Comparison of ENCODE assay signal across 17 cellular contexts in the genomic region with DNA sequence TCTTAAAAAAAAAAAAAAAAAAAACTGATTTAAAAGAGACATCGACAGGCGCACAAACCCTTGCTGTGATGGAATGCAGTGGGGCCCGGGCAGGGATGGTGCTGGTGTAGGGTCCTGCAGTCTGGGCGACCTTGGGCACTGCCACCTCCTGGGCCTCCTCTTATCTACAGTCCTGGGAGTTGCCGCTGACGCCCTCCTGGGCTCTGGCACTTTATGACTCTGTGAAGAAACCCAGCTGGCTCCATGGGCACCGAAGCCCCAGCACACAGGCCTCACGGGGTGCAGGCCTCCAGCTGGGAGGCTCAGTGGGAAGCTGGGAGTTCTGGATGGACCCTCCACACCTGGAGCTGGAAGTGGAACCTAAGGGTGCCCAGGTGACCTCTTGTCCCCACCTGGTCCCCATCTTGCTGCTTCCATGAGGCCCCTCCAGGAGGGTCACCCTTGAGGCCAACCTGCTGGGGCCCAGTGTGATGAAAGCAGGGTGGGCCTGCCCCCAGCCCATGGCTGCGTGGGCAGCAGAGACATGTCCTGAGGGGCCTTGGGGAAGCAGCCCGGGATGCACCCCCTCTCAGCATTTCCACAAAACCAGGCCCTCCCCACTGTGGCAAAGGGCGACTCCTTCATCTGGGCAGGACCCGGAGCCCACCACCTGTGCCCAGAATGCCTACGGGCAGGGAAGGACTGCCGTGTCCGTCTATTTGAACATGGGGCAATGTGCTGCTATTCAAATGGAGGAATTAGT.
DNase-seq lines count a peak whose midpoint lies in the region; ATAC-seq and TF ChIP-seq lines count a peak whose summit lies in the region.
"Had no signal": no experiment of that assay in that cellular context is flagged by ENCODE, and none has a peak within 500 bp of the region (broad histone marks: within the 10 kb centered on the region; RNA-seq: fewer than 3 reads in every experiment).

No MANE protein-coding gene starts in this region.

- 81% methylated on average over 3 of the region's 15 CpGs; no CpG with 5 or more reads in 1 of the 2 experiments for WGBS in IMR-90 (ENCODE audit: extremely low coverage in 2 of 2, insufficient read length in 1 of 2), 2 experiments

- no peak overlapping the region for H2AFZ ChIP-seq in IMR-90 (replicated peaks; ENCODE audit: low read length, poor library complexity)

- peaks cover 13% of the 10 kb centered on the region for H3K4me1 Mint-ChIP-seq in stimulated activated effector memory CD8-positive, alpha-beta T cell treated with anti-CD3 and anti-CD28 coated beads, Interleukin-12 subunit alpha, Interleukin-12 subunit beta, amount 100 ng/mL, for 72 hours
- H3K4me1 Mint-ChIP-seq: activated T-helper 17 cell treated with anti-CD3 and anti-CD28 coated beads, Interleukin-2, amount 50 U/mL, for 72 hours had no signal

- TF ChIP-seq CTCF in IMR-90 (conservative IDR thresholded peaks at IDR 0.05; ENCODE audit: low read depth, low read length) (no peak), mucosa of descending colon (IDR thresholded peaks at IDR 0.05) (no peak)

- intact Hi-C loops in IMR-90 (cut with micrococcal nuclease) = no loop called here
- intact Hi-C loops in mucosa of descending colon (cut with DNase I, micrococcal nuclease) = no loop called here

- CTCF ChIA-PET in IMR-90 (lab: Yijun Ruan, JAX) = no interaction called here

- H3K4me3 Mint-ChIP-seq in stimulated activated effector memory CD8-positive, alpha-beta T cell treated with anti-CD3 and anti-CD28 coated beads, Interleukin-12 subunit alpha, Interleukin-12 subunit beta, amount 100 ng/mL, for 72 hours = no peak overlapping the region
- H3K4me3 Mint-ChIP-seq: activated T-helper 17 cell treated with anti-CD3 and anti-CD28 coated beads, Interleukin-2, amount 50 U/mL, for 72 hours; H9 had no signal

- H3K56ac ChIP-seq in IMR-90 (ENCODE audit: extremely low read depth, insufficient read depth, low read length) = no peak overlapping the region

- H4K20me1 ChIP-seq in IMR-90 (ENCODE audit: insufficient read depth, low read length) = peaks cover 11% of the 10 kb centered on the region

- no peak overlapping the region for H3K23ac ChIP-seq in IMR-90 (ENCODE audit: low read depth, low read length)

- ATAC-seq in IMR-90 (ENCODE audit: low read depth) = no peak
- ATAC-seq in mucosa of descending colon = peak; percentile 57
- ATAC-seq in stimulated activated effector memory CD8-positive, alpha-beta T cell treated with anti-CD3 and anti-CD28 coated beads, Interleukin-12 subunit alpha, Interleukin-12 subunit beta, amount 100 ng/mL, for 72 hours = no peak
- ATAC-seq in HG03520 (IDR thresholded peaks at IDR 0.05; ENCODE audit: unreplicated experiment) = no peak
- ATAC-seq in HG02884 (IDR thresholded peaks at IDR 0.05; ENCODE audit: unreplicated experiment) = no peak
- ATAC-seq: activated T-helper 17 cell treated with anti-CD3 and anti-CD28 coated beads, Interleukin-2, amount 50 U/mL, for 72 hours; left lung had no signal

- DNase-seq in IMR-90 (no peak), mucosa of descending colon (peak; percentile 76 to 85 (median 82)), NCI-H82 (lab: John Stamatoyannopoulos, UW) (no peak), NCI-H524 treated with DMSO at 0.1 percent for 48 hours (lab: John Stamatoyannopoulos, UW) (no peak)
- no peak for DNase-seq in stimulated activated effector memory CD8-positive, alpha-beta T cell treated with anti-CD3 and anti-CD28 coated beads, Interleukin-12 subunit alpha, Interleukin-12 subunit beta, amount 100 ng/mL, for 72 hours (ENCODE audit: low spot score in 2 of 2)
- DNase-seq: activated CD8-positive, alpha-beta memory T cell treated with anti-CD3 and anti-CD28 coated beads for 24 hours; amniotic stem cell; GF-D8; H9; NCI-H2029 treated with DMSO at 0.1 percent for 48 hours had no signal

- no peak for TF ChIP-seq RAD21 in IMR-90 (IDR thresholded peaks at IDR 0.05; ENCODE audit: low read length)

- no peak overlapping the region for H3K27ac ChIP-seq in IMR-90 (ENCODE audit: insufficient read depth, low read length)
- peak overlapping the region; percentile 80 for H3K27ac ChIP-seq in duodenal mucosa (ENCODE audit: low read depth, low read length)
- H3K27ac ChIP-seq: vagina, VCaP had no signal

- H3K18ac ChIP-seq in IMR-90 (ENCODE audit: low read depth, low read length) = no peak overlapping the region

- H2BK5ac ChIP-seq in IMR-90 (ENCODE audit: low read depth, low read length, poor library complexity, severe bottlenecking) = no peak overlapping the region

- H2BK15ac ChIP-seq in IMR-90 (ENCODE audit: low read depth, low read length) = no peak overlapping the region

- dilution Hi-C loops in IMR-90 (cut with HindIII; ENCODE audit: low sequenced_read_pairs, unreplicated experiment) = no loop called here

- H3K9ac ChIP-seq in IMR-90 (ENCODE audit: low read depth, low read length) (no peak overlapping the region), duodenal mucosa (ENCODE audit: low read depth in 1 of 2, low read length in 2 of 2) (peak overlapping the region; percentile 72 to 73)

- H3K36me3 Mint-ChIP-seq in stimulated activated effector memory CD8-positive, alpha-beta T cell treated with anti-CD3 and anti-CD28 coated beads, Interleukin-12 subunit alpha, Interleukin-12 subunit beta, amount 100 ng/mL, for 72 hours = peaks cover 23% of the 10 kb centered on the region

- POLR2A ChIA-PET in IMR-90 (lab: Charles Lee; ENCODE audit: unreplicated experiment) = no interaction called here

- H2AK9ac ChIP-seq in IMR-90 (replicated peaks; ENCODE audit: low read depth, low read length, poor library complexity) = no peak overlapping the region

- no peak overlapping the region for H4K91ac ChIP-seq in IMR-90 (ENCODE audit: insufficient read depth, low read depth, low read length)

- peaks cover 14 to 82% of the 10 kb centered on the region in 2 experiments for H3K79me1 ChIP-seq in IMR-90 (ENCODE audit: low read depth in 1 of 2, low read length in 2 of 2)

- H3K4me3 ChIP-seq in IMR-90 (ENCODE audit: insufficient read depth, low read depth, low read length) = no peak overlapping the region
- peak overlapping the region; percentile 21 to 50 for H3K4me3 ChIP-seq in duodenal mucosa (ENCODE audit: low read depth in 1 of 2, low read length in 2 of 2)
- H3K4me3 ChIP-seq in mucosa of descending colon = no peak overlapping the region
- H3K4me3 ChIP-seq: left lung, vagina had no signal

- H2BK20ac ChIP-seq in IMR-90 (ENCODE audit: low read depth, low read length) = no peak overlapping the region

- no peak overlapping the region for H2BK120ac ChIP-seq in IMR-90 (ENCODE audit: low read depth, low read length)

- no peak for TF ChIP-seq POLR2A in IMR-90 (IDR thresholded peaks at IDR 0.05; ENCODE audit: low read depth, low read length)

- H3K36me3 ChIP-seq in IMR-90 (ENCODE audit: control insufficient read depth, insufficient read depth, low read length) (peaks cover 7% of the 10 kb centered on the region), duodenal mucosa (ENCODE audit: control insufficient read depth in 1 of 2, insufficient read depth in 2 of 2, low read length in 2 of 2) (peaks cover 12 to 19% of the 10 kb centered on the region in 2 donors), mucosa of descending colon (ENCODE audit: low read depth) (no peaks in the 10 kb centered on the region)
- H3K36me3 ChIP-seq: left lung had no signal

- H3K9me1 ChIP-seq in IMR-90 (ENCODE audit: insufficient read depth, low read length) = peaks cover 30% of the 10 kb centered on the region

- H3K9me3 Mint-ChIP-seq in stimulated activated effector memory CD8-positive, alpha-beta T cell treated with anti-CD3 and anti-CD28 coated beads, Interleukin-12 subunit alpha, Interleukin-12 subunit beta, amount 100 ng/mL, for 72 hours = no peaks in the 10 kb centered on the region
- H3K9me3 Mint-ChIP-seq: activated T-helper 17 cell treated with anti-CD3 and anti-CD28 coated beads, Interleukin-2, amount 50 U/mL, for 72 hours; H9 had no signal

- no peaks in the 10 kb centered on the region for H3K27me3 ChIP-seq in IMR-90 (ENCODE audit: control insufficient read depth, insufficient read depth, low read length)
- no peaks in the 10 kb centered on the region for H3K27me3 ChIP-seq in duodenal mucosa (ENCODE audit: control insufficient read depth in 1 of 2, insufficient read depth in 2 of 2, low read length in 2 of 2)
- H3K27me3 ChIP-seq: left lung, vagina had no signal

- H3K27ac Mint-ChIP-seq in stimulated activated effector memory CD8-positive, alpha-beta T cell treated with anti-CD3 and anti-CD28 coated beads, Interleukin-12 subunit alpha, Interleukin-12 subunit beta, amount 100 ng/mL, for 72 hours = peak overlapping the region; percentile 72

- no peak overlapping the region for H4K5ac ChIP-seq in IMR-90 (ENCODE audit: low read depth, low read length)

- peak overlapping the region; percentile 53 to 87; a peak in 2 of 4 replicates for H4K8ac ChIP-seq in IMR-90 (ENCODE audit: low read depth in 2 of 2, low read length in 2 of 2)

- in situ Hi-C loops in IMR-90 (cut with MboI; ENCODE audit: low sequenced_read_pairs) = no loop called here

- no peak overlapping the region for H3K4me2 ChIP-seq in IMR-90 (ENCODE audit: low read depth, low read length)

- H3K14ac ChIP-seq in IMR-90 (replicated peaks; ENCODE audit: low read depth, low read length) = no peak overlapping the region

- H3K9me3 ChIP-seq in IMR-90 (ENCODE audit: control insufficient read depth, insufficient read depth, low read length) (no peaks in the 10 kb centered on the region), duodenal mucosa (ENCODE audit: control insufficient read depth in 1 of 2, low read length in 2 of 2) (no peaks in the 10 kb centered on the region), mucosa of descending colon (no peaks in the 10 kb centered on the region)
- H3K9me3 ChIP-seq: left lung, vagina had no signal

- H2AK5ac ChIP-seq in IMR-90 (ENCODE audit: low read depth, low read length) = peak overlapping the region; percentile 87; the same call in 1 of the 2 replicates

- BruUV-seq in IMR-90 (replicated peaks; lab: Mats Ljungman, UMichigan) = no TSS peak

- H3K4ac ChIP-seq in IMR-90 (ENCODE audit: low read depth, low read length) = peak overlapping the region; percentile 58; the same call in 1 of the 2 replicates

- H3K4me1 ChIP-seq in IMR-90 (ENCODE audit: control insufficient read depth, insufficient read depth, low read length) (peaks cover 30% of the 10 kb centered on the region), duodenal mucosa (ENCODE audit: control insufficient read depth in 1 of 2, insufficient read depth in 2 of 2, low read length in 2 of 2) (peaks cover 57 to 59% of the 10 kb centered on the region in 2 donors), mucosa of descending colon (ENCODE audit: low read depth) (peaks cover 53% of the 10 kb centered on the region)

TF ChIP-seq in IMR-90, 13 proteins besides CTCF, POLR2A, EP300 and RAD21:
- no peak for TF ChIP-seq NFE2L2 (IDR thresholded peaks at IDR 0.05; ENCODE audit: low read depth, low read length)
TF ChIP-seq in IMR-90: peak in this region for 0.

Comparison
In these comparisons a context has a peak if more than half of its experiments do, and no peak if none do; other contexts are left out.
1. DNase-seq: peak in mucosa of descending colon (3 of 3); none in IMR-90 (single experiment), stimulated activated effector memory CD8-positive, alpha-beta T cell treated with anti-CD3 and anti-CD28 coated beads, Interleukin-12 subunit alpha, Interleukin-12 subunit beta, amount 100 ng/mL, for 72 hours (0 of 2), NCI-H82 (single experiment) and NCI-H524 treated with DMSO at 0.1 percent for 48 hours (single experiment).
2. H3K4me3 ChIP-seq: peak in duodenal mucosa (2 of 2); none in IMR-90 (single experiment) and mucosa of descending colon (single experiment).